Comparison of ENCODE assay signal across 12 cellular contexts in genomic region chr18:59141294-59142068, GRCh38. TPM values are rescaled to one million over a fixed set of nuclear protein-coding genes. Genes with fewer than 3 reads are reported as not detected.
A peak's percentile ranks its signal among the peaks of the same experiment; 100 is the strongest.
DNase-seq lines count a peak whose midpoint lies in the region; ATAC-seq, FAIRE-seq and TF ChIP-seq lines count a peak whose summit lies in the region.
"Had no signal": no experiment of that assay in that cellular context is flagged by ENCODE, and none has a peak within 500 bp of the region (broad histone marks: within the 10 kb centered on the region; RNA-seq: fewer than 3 reads in every experiment).

No MANE protein-coding gene starts in this region.

- TF ChIP-seq CTCF in colonic mucosa (IDR thresholded peaks at IDR 0.05): no peak

- no peaks in the 10 kb centered on the region for H3K9me3 Mint-ChIP-seq in activated CD4-positive, alpha-beta T cell treated with anti-CD3 and anti-CD28 coated beads, Interleukin-2, amount 10 ng/mL, durations not matched to agents 7 days and 5 days

- POLR2A ChIA-PET in activated CD4-positive, alpha-beta T cell treated with anti-CD3 and anti-CD28 coated beads, Interleukin-2, amount 10 ng/mL, durations not matched to agents 7 days and 5 days (lab: Charles Lee): no interaction called here

- CTCF ChIA-PET in activated CD4-positive, alpha-beta T cell treated with anti-CD3 and anti-CD28 coated beads, Interleukin-2, amount 10 ng/mL, durations not matched to agents 7 days and 5 days (lab: Charles Lee): interaction anchor here (0.6 to 1.4 kb wide), 3 partner anchors 12 to 914 kb away, joined by 3 to 4 read pairs (median 3); no protein-coding TSS in a partner anchor

- no peaks in the 10 kb centered on the region for H3K36me3 ChIP-seq in duodenal mucosa (ENCODE audit: control insufficient read depth in 1 of 2, insufficient read depth in 2 of 2, low read length in 2 of 2)
- no peaks in the 10 kb centered on the region for H3K36me3 ChIP-seq in small intestine (ENCODE audit: control insufficient read depth in 2 of 2, insufficient read depth in 2 of 2, low read length in 2 of 2)
- no peaks in the 10 kb centered on the region for H3K36me3 ChIP-seq in colonic mucosa
- H3K36me3 ChIP-seq: right atrium auricular region, thoracic aorta had no signal

- peak overlapping the region; percentile 97 for H3K4me3 ChIP-seq in duodenal mucosa (ENCODE audit: low read depth in 1 of 2, low read length in 2 of 2)
- H3K4me3 ChIP-seq in small intestine (ENCODE audit: low read depth in 1 of 2, low read length in 2 of 2): no peak overlapping the region
- H3K4me3 ChIP-seq in colonic mucosa: no peak overlapping the region

- H3K4me1 ChIP-seq in duodenal mucosa (ENCODE audit: control insufficient read depth in 1 of 2, insufficient read depth in 2 of 2, low read length in 2 of 2) (peaks cover 17 to 20% of the 10 kb centered on the region in 2 donors), small intestine (ENCODE audit: control insufficient read depth in 2 of 2, insufficient read depth in 1 of 2, low read depth in 1 of 2, low read length in 1 of 2) (peaks cover 3 to 7% of the 10 kb centered on the region in 2 donors), colonic mucosa (no peaks in the 10 kb centered on the region)

- ATAC-seq in GM18873 (IDR thresholded peaks at IDR 0.05; ENCODE audit: low FRiP score, unreplicated experiment): no peak

- peak overlapping the region; percentile 50 for H3K27ac Mint-ChIP-seq in activated CD4-positive, alpha-beta T cell treated with anti-CD3 and anti-CD28 coated beads, Interleukin-2, amount 10 ng/mL, durations not matched to agents 7 days and 5 days

- H3K4me1 Mint-ChIP-seq in activated CD4-positive, alpha-beta T cell treated with anti-CD3 and anti-CD28 coated beads, Interleukin-2, amount 10 ng/mL, durations not matched to agents 7 days and 5 days: peaks cover 54% of the 10 kb centered on the region

- intact Hi-C loops in colonic mucosa (cut with DNase I): no loop called here

- H3K27me3 Mint-ChIP-seq in activated CD4-positive, alpha-beta T cell treated with anti-CD3 and anti-CD28 coated beads, Interleukin-2, amount 10 ng/mL, durations not matched to agents 7 days and 5 days: peaks cover 6% of the 10 kb centered on the region

- DNase-seq in activated CD4-positive, alpha-beta T cell treated with anti-CD3 and anti-CD28 coated beads, Interleukin-2, amount 10 ng/mL, durations not matched to agents 7 days and 5 days: no peak
- DNase-seq in activated CD4-positive, alpha-beta T cell treated with anti-CD3 and anti-CD28 coated beads for 48 hours: no peak
- peak; percentile 99 for DNase-seq in NCI-H510A treated with DMSO at 0.1 percent for 48 hours (lab: John Stamatoyannopoulos, UW)
- peak; percentile 8 for DNase-seq in small intestine
- DNase-seq in colonic mucosa: no peak
- DNase-seq in NCI-H1436 treated with DMSO at 0.1 percent for 48 hours (lab: John Stamatoyannopoulos, UW): no peak
- DNase-seq: activated CD8-positive, alpha-beta memory T cell treated with anti-CD3 and anti-CD28 coated beads, Interleukin-2, amount 50 U/mL, for 4 hours; KG1 had no signal

- WGBS in small intestine, 3 donors: 72 to 83% (median 81%) methylated on average over 1 of the region's 1 CpG

- no peak for FAIRE-seq in small intestine (lab: Jason Lieb, UNC)

- H3K27ac ChIP-seq in duodenal mucosa (ENCODE audit: low read depth, low read length) (no peak overlapping the region), small intestine (ENCODE audit: low read depth in 1 of 2, low read length in 1 of 2) (no peak overlapping the region), colonic mucosa (no peak overlapping the region)
- H3K27ac ChIP-seq: right atrium auricular region, thoracic aorta had no signal

- H3K9me3 ChIP-seq in duodenal mucosa (ENCODE audit: control insufficient read depth in 1 of 2, low read length in 2 of 2): no peaks in the 10 kb centered on the region
- H3K9me3 ChIP-seq in small intestine (ENCODE audit: control insufficient read depth, low read depth): no peaks in the 10 kb centered on the region
- H3K9me3 ChIP-seq in colonic mucosa: no peaks in the 10 kb centered on the region
- H3K9me3 ChIP-seq: right atrium auricular region, thoracic aorta had no signal

- H3K9ac ChIP-seq in duodenal mucosa (ENCODE audit: low read depth in 1 of 2, low read length in 2 of 2) (peak overlapping the region in 1 of 2 donors; percentile 74), colonic mucosa (ENCODE audit: low read depth in 2 of 2, low read length in 2 of 2) (no peak overlapping the region)

- peaks cover 3% of the 10 kb centered on the region for H3K36me3 Mint-ChIP-seq in activated CD4-positive, alpha-beta T cell treated with anti-CD3 and anti-CD28 coated beads, Interleukin-2, amount 10 ng/mL, durations not matched to agents 7 days and 5 days (ENCODE audit: low read depth)

- H3K27me3 ChIP-seq in duodenal mucosa (ENCODE audit: control insufficient read depth in 1 of 2, insufficient read depth in 2 of 2, low read length in 2 of 2) (no peaks in the 10 kb centered on the region), small intestine (ENCODE audit: control insufficient read depth in 2 of 2, insufficient read depth in 2 of 2, low read length in 2 of 2) (no peaks in the 10 kb centered on the region), colonic mucosa (no peaks in the 10 kb centered on the region)
- H3K27me3 ChIP-seq: right atrium auricular region had no signal

- H3K4me3 Mint-ChIP-seq in activated CD4-positive, alpha-beta T cell treated with anti-CD3 and anti-CD28 coated beads, Interleukin-2, amount 10 ng/mL, durations not matched to agents 7 days and 5 days: peak overlapping the region; percentile 91

RNA-seq across cellular contexts. Expression of gene SEC11C, which starts 1.8 kb away (rescaled TPM):
- total RNA-seq in activated CD4-positive, alpha-beta T cell treated with anti-CD3 and anti-CD28 coated beads, Interleukin-2, amount 10 ng/mL, durations not matched to agents 7 days and 5 days: 10 to 100 TPM; 63.3 to 64.1 TPM
- polyA plus RNA-seq in small intestine: 100 to 1,000 TPM in 1 of 3 donors, 10 to 100 TPM in 2; 38.7 to 164 (median 87.3) TPM
- total RNA-seq in colonic mucosa: 10 to 100 TPM; 50.8 to 88.2 TPM

Comparison
In these comparisons a context has a peak if more than half of its experiments do, and no peak if none do; other contexts are left out.
1. DNase-seq: peak in NCI-H510A treated with DMSO at 0.1 percent for 48 hours (single experiment) and small intestine (single experiment); none in activated CD4-positive, alpha-beta T cell treated with anti-CD3 and anti-CD28 coated beads, Interleukin-2, amount 10 ng/mL, durations not matched to agents 7 days and 5 days (single experiment), activated CD4-positive, alpha-beta T cell treated with anti-CD3 and anti-CD28 coated beads for 48 hours (single experiment), colonic mucosa (single experiment) and NCI-H1436 treated with DMSO at 0.1 percent for 48 hours (single experiment).
2. H3K4me3 ChIP-seq: peak in duodenal mucosa (2 of 2); none in small intestine (0 of 2) and colonic mucosa (single experiment).